Comparison of ENCODE assay signal across 15 cellular contexts in the genomic region with DNA sequence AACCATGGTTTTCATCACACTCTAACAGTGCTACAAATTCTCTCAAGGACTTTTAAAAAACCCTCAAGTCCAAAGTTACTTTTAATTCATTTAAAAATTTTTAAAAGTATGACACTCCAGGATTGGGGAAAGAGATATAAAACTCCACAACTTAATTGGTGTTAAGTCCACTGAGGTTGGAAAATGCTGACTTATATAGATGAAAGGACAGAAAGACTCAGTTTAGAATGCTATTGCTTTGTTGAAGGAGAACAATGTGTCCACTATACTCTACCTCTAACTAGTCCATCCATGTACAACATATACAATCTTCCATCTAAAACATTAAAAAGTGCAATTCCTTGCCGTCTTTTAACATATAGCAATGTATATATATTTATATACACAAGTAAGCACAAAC. TPM values are rescaled to one million over a fixed set of nuclear protein-coding genes. Genes with fewer than 3 reads are reported as not detected.
DNase-seq lines count a peak whose midpoint lies in the region; ATAC-seq and TF ChIP-seq lines count a peak whose summit lies in the region.
"Had no signal": no experiment of that assay in that cellular context is flagged by ENCODE, and none has a peak within 500 bp of the region (broad histone marks: within the 10 kb centered on the region; RNA-seq: fewer than 3 reads in every experiment).

No MANE protein-coding gene starts in this region.

- no peak overlapping the region for H3K4me3 Mint-ChIP-seq in activated T-cell treated with anti-CD3 and anti-CD28 coated beads, Interleukin-2, amount 50 U/mL, for 4 hours
- H3K4me3 Mint-ChIP-seq in HFFc6, result no peak overlapping the region
- H3K4me3 Mint-ChIP-seq: CD4-positive, CD25-positive, alpha-beta regulatory T cell; CD8-positive, alpha-beta memory T cell had no signal

- peaks cover 6% of the 10 kb centered on the region for H3K27me3 Mint-ChIP-seq in activated T-cell treated with anti-CD3 and anti-CD28 coated beads, Interleukin-2, amount 50 U/mL, for 4 hours (ENCODE audit: low read depth)
- no peaks in the 10 kb centered on the region; the same call in 1 of the 2 replicates for H3K27me3 Mint-ChIP-seq in HFFc6 (ENCODE audit: insufficient read depth)

- no peak for TF ChIP-seq CTCF in HFFc6 (IDR thresholded peaks at IDR 0.05)

- H3K4me1 Mint-ChIP-seq in activated T-cell treated with anti-CD3 and anti-CD28 coated beads, Interleukin-2, amount 50 U/mL, for 4 hours (ENCODE audit: low read depth), result peaks cover 4% of the 10 kb centered on the region
- H3K4me1 Mint-ChIP-seq in HFFc6 (ENCODE audit: low read depth), result peaks cover 15% of the 10 kb centered on the region
- H3K4me1 Mint-ChIP-seq: CD8-positive, alpha-beta memory T cell had no signal

- no peaks in the 10 kb centered on the region for H3K36me3 Mint-ChIP-seq in activated T-cell treated with anti-CD3 and anti-CD28 coated beads, Interleukin-2, amount 50 U/mL, for 4 hours (ENCODE audit: insufficient read depth)
- no peaks in the 10 kb centered on the region for H3K36me3 Mint-ChIP-seq in HFFc6 (ENCODE audit: low read depth)
- H3K36me3 Mint-ChIP-seq: CD4-positive, CD25-positive, alpha-beta regulatory T cell had no signal

- peak; percentile 25 for DNase-seq in inferior parietal cortex (ENCODE audit: extremely low spot score)
- DNase-seq in substantia nigra (lab: John Stamatoyannopoulos, UW), result no peak
- no peak for DNase-seq in HPDE6-E6E7 (ENCODE audit: extremely low spot score)
- no peak for DNase-seq in activated T-cell treated with anti-CD3 and anti-CD28 coated beads, Interleukin-2, amount 50 U/mL, for 4 hours
- DNase-seq in HFFc6, result no peak
- DNase-seq: ACHN; BE2C; C1 segment of cervical spinal cord; Caco-2; CD4-positive, CD25-positive, alpha-beta regulatory T cell; CD8-positive, alpha-beta memory T cell; GOT3; H7 had no signal

- H3K27ac Mint-ChIP-seq in HFFc6, result no peak overlapping the region
- H3K27ac Mint-ChIP-seq: CD4-positive, CD25-positive, alpha-beta regulatory T cell; CD8-positive, alpha-beta memory T cell had no signal

- no peak for ATAC-seq in activated T-cell treated with anti-CD3 and anti-CD28 coated beads, Interleukin-2, amount 50 U/mL, for 4 hours
- ATAC-seq: HCT116 had no signal

- H3K27ac ChIP-seq in angular gyrus (ENCODE audit: low read depth, low read length) (peak overlapping the region; percentile 4), substantia nigra (ENCODE audit: low read depth, low read length, poor library complexity, severe bottlenecking) (peak overlapping the region; percentile 47)

- H3K9me3 Mint-ChIP-seq in activated T-cell treated with anti-CD3 and anti-CD28 coated beads, Interleukin-2, amount 50 U/mL, for 4 hours, result no peaks in the 10 kb centered on the region
- H3K9me3 Mint-ChIP-seq in HFFc6, result no peaks in the 10 kb centered on the region
- H3K9me3 Mint-ChIP-seq: CD8-positive, alpha-beta memory T cell had no signal

RNA-seq across cellular contexts. Expression of gene CABYR, which starts 41.2 kb away (rescaled TPM):
- total RNA-seq in activated T-cell treated with anti-CD3 and anti-CD28 coated beads, Interleukin-2, amount 50 U/mL, for 4 hours, result under 1 TPM in 2 of 3 donors, not detected in 1; 0.37 to 0.98 TPM
- total RNA-seq in HFFc6 (2021; fragmentation: NEBNext Ultra II Directional; extraction: Animal tissue kit (Norgen Biotek cat#: 25700)), result 1 to 10 TPM; 1.2 to 3.6 (median 3.2) TPM
